ENCODE assay signal across 9 cellular contexts in genomic region chr5:52743970-52744369, GRCh38.
DNase-seq lines count a peak whose midpoint lies in the region; ATAC-seq and TF ChIP-seq lines count a peak whose summit lies in the region.
"Had no signal": no experiment of that assay in that cellular context is flagged by ENCODE, and none has a peak within 500 bp of the region (broad histone marks: within the 10 kb centered on the region; RNA-seq: fewer than 3 reads in every experiment).

No MANE protein-coding gene starts in this region.

- H2AFZ ChIP-seq in MM.1S (ENCODE audit: low read length) = no peak overlapping the region

- no peaks in the 10 kb centered on the region for H3K9me2 ChIP-seq in MM.1S (replicated peaks; ENCODE audit: insufficient read depth, low read length)

- DNase-seq in adipocyte (ENCODE audit: low read depth) (peak; percentile 31), NCI-H2171 (lab: John Stamatoyannopoulos, UW) (no peak), MM.1S (no peak), GM19240 (ENCODE audit: insufficient read length, low spot score) (no peak)
- peak; percentile 54 for DNase-seq in stimulated activated CD4-positive, alpha-beta T cell treated with anti-CD3 and anti-CD28 coated beads, Interleukin-1b, Interleukin-23, amount 100 ng/mL, for 48 hours

- H3K4me1 ChIP-seq in adipocyte (ENCODE audit: control insufficient read depth, insufficient read depth, low read length) (peaks cover 23% of the 10 kb centered on the region), MM.1S (ENCODE audit: low read length) (no peaks in the 10 kb centered on the region)

- peak; percentile 66 for ATAC-seq in GM19328 (IDR thresholded peaks at IDR 0.05; ENCODE audit: unreplicated experiment)
- ATAC-seq in HG03460 (IDR thresholded peaks at IDR 0.05; ENCODE audit: unreplicated experiment) = peak; percentile 78
- ATAC-seq in GM21737 (IDR thresholded peaks at IDR 0.05; ENCODE audit: unreplicated experiment) = no peak
- ATAC-seq: K562 had no signal

- no peaks in the 10 kb centered on the region for H3K79me2 ChIP-seq in MM.1S (ENCODE audit: low read length)

- no peaks in the 10 kb centered on the region for H3K9me3 ChIP-seq in adipocyte (ENCODE audit: control insufficient read depth, low read length)
- no peaks in the 10 kb centered on the region for H3K9me3 ChIP-seq in MM.1S (replicated peaks; ENCODE audit: insufficient read depth, low read length)

- H3K9ac ChIP-seq in adipocyte (ENCODE audit: low read length) = no peak overlapping the region
- H3K9ac ChIP-seq in MM.1S (ENCODE audit: low read length) = no peak overlapping the region

- no peak for TF ChIP-seq CTCF in MM.1S (IDR thresholded peaks at IDR 0.05; ENCODE audit: low read length)

- no peak overlapping the region for H3K27ac ChIP-seq in MM.1S (ENCODE audit: low read length)

- no peak overlapping the region for H3K4me2 ChIP-seq in MM.1S (ENCODE audit: low read depth, low read length)

- H3K4me3 ChIP-seq in adipocyte (ENCODE audit: low read length) = no peak overlapping the region
- no peak overlapping the region for H3K4me3 ChIP-seq in MM.1S (ENCODE audit: low read length)
- H3K4me3 ChIP-seq: K562 had no signal

- no peaks in the 10 kb centered on the region for H4K20me1 ChIP-seq in MM.1S (ENCODE audit: insufficient read depth, low read length)

- H3K27me3 ChIP-seq in adipocyte (replicated peaks; ENCODE audit: control insufficient read depth, insufficient read depth, low read length) (no peaks in the 10 kb centered on the region), MM.1S (replicated peaks; ENCODE audit: insufficient read depth, low read length) (no peaks in the 10 kb centered on the region)

- no peaks in the 10 kb centered on the region for H3F3A ChIP-seq in MM.1S (ENCODE audit: insufficient read depth, low read length)

- H3K36me3 ChIP-seq in adipocyte (ENCODE audit: control insufficient read depth, insufficient read depth, low read length, severe bottlenecking) (no peaks in the 10 kb centered on the region), MM.1S (replicated peaks; ENCODE audit: insufficient read depth, low read length) (no peaks in the 10 kb centered on the region)

Comparison
In these comparisons a context has a peak if more than half of its experiments do, and no peak if none do; other contexts are left out.
1. DNase-seq: peak in adipocyte (single experiment) and stimulated activated CD4-positive, alpha-beta T cell treated with anti-CD3 and anti-CD28 coated beads, Interleukin-1b, Interleukin-23, amount 100 ng/mL, for 48 hours (single experiment); none in NCI-H2171 (single experiment), MM.1S (single experiment) and GM19240 (single experiment).